ENCODE assay signal across 8 cellular contexts in genomic region chr5:159100022-159100927, GRCh38. TPM values are rescaled to one million over a fixed set of nuclear protein-coding genes. Genes with fewer than 3 reads are reported as not detected.
DNase-seq lines count a peak whose midpoint lies in the region; ATAC-seq and TF ChIP-seq lines count a peak whose summit lies in the region.

No MANE protein-coding gene starts in this region.

- H3K23ac ChIP-seq in IMR-90 (ENCODE audit: low read depth, low read length), result no peak overlapping the region

- peak; percentile 9; the same call in 1 of the 2 replicates for TF ChIP-seq RAD21 in IMR-90 (IDR thresholded peaks at IDR 0.05; ENCODE audit: low read length)

- DNase-seq in DMS 273 (lab: John Stamatoyannopoulos, UW; ENCODE audit: unreplicated experiment), result peak; percentile 98
- DNase-seq in IMR-90, result peak; percentile 88
- DNase-seq in RWPE1 (ENCODE audit: low spot score), result peak; percentile 94
- DNase-seq in activated naive CD4-positive, alpha-beta T cell treated with anti-CD3 and anti-CD28 coated beads, Interleukin-2, amount 10 ng/mL, durations not matched to agents 7 days and 5 days, result peak; percentile 90
- DNase-seq in glutamatergic neuron, result peak; percentile 95
- peak; percentile 98 for DNase-seq in osteocyte (ENCODE audit: extremely low spot score, unreplicated experiment)
- peak; percentile 63 for DNase-seq in thoracic aorta (ENCODE audit: low spot score)

- no TSS peak for BruUV-seq in IMR-90 (replicated peaks; lab: Mats Ljungman, UMichigan)

- in situ Hi-C loops in IMR-90 (cut with MboI; ENCODE audit: low sequenced_read_pairs), result loop anchor here (10.0 kb wide), 1 partner anchor 1025 kb away; no protein-coding TSS in a partner anchor

- H3K4me3 ChIP-seq in IMR-90 (ENCODE audit: insufficient read depth, low read depth, low read length), result peak overlapping the region; percentile 97
- peak overlapping the region; percentile 73 for H3K4me3 ChIP-seq in thoracic aorta

- no peak overlapping the region for H2BK15ac ChIP-seq in IMR-90 (ENCODE audit: low read depth, low read length)

- H2BK5ac ChIP-seq in IMR-90 (ENCODE audit: low read depth, low read length, poor library complexity, severe bottlenecking), result no peak overlapping the region

- H3K9me3 Mint-ChIP-seq in activated naive CD4-positive, alpha-beta T cell treated with anti-CD3 and anti-CD28 coated beads, Interleukin-2, amount 10 ng/mL, durations not matched to agents 7 days and 5 days, result no peaks in the 10 kb centered on the region
- H3K9me3 Mint-ChIP-seq in glutamatergic neuron (ENCODE audit: unreplicated experiment) (peaks cover 44% of the 10 kb centered on the region), osteocyte (ENCODE audit: unreplicated experiment) (no peaks in the 10 kb centered on the region)

- H3K27ac ChIP-seq in IMR-90 (ENCODE audit: insufficient read depth, low read length) (no peak overlapping the region), RWPE1 (no peak overlapping the region), thoracic aorta (peak overlapping the region; percentile 89 to 91)

- H3K27me3 ChIP-seq in IMR-90 (ENCODE audit: control insufficient read depth, insufficient read depth, low read length) (peaks cover 45% of the 10 kb centered on the region), thoracic aorta (replicated peaks; ENCODE audit: insufficient read depth) (no peaks in the 10 kb centered on the region)

- H3K9me1 ChIP-seq in IMR-90 (ENCODE audit: insufficient read depth, low read length), result no peaks in the 10 kb centered on the region; the same call in 1 of the 2 replicates

- no peak overlapping the region for H2AK9ac ChIP-seq in IMR-90 (replicated peaks; ENCODE audit: low read depth, low read length, poor library complexity)

- TF ChIP-seq POLR2A in IMR-90 (IDR thresholded peaks at IDR 0.05; ENCODE audit: low read depth, low read length), result 0 out of 2 replicates have a peak, but pooled peaks have one; percentile 27

- 0% methylated on average over 17 of the region's 59 CpGs; no CpG with 5 or more reads in 1 of the 2 experiments for WGBS in IMR-90 (ENCODE audit: extremely low coverage in 2 of 2, insufficient read length in 1 of 2), 2 experiments

- no peak overlapping the region for H3K9ac ChIP-seq in IMR-90 (ENCODE audit: low read depth, low read length)

- peak overlapping the region; percentile 8; the same call in 1 of the 2 replicates for H2BK20ac ChIP-seq in IMR-90 (ENCODE audit: low read depth, low read length)

- TF ChIP-seq CTCF in IMR-90 (conservative IDR thresholded peaks at IDR 0.05; ENCODE audit: low read depth, low read length) (no peak), RWPE1 (conservative IDR thresholded peaks at IDR 0.05; ENCODE audit: low read depth) (no peak), glutamatergic neuron (IDR thresholded peaks at IDR 0.05; ENCODE audit: partially characterized antibody, unreplicated experiment) (no peak), osteocyte (IDR thresholded peaks at IDR 0.05) (peak; percentile 13), thoracic aorta (IDR thresholded peaks at IDR 0.05) (no peak)

- H2BK120ac ChIP-seq in IMR-90 (ENCODE audit: low read depth, low read length), result no peak overlapping the region; the same call in 1 of the 2 replicates

- H3K56ac ChIP-seq in IMR-90 (ENCODE audit: extremely low read depth, insufficient read depth, low read length), result peak overlapping the region; percentile 35; the same call in 1 of the 2 replicates

- no peak overlapping the region for H4K5ac ChIP-seq in IMR-90 (ENCODE audit: low read depth, low read length)

- H3K18ac ChIP-seq in IMR-90 (ENCODE audit: low read depth, low read length), result no peak overlapping the region

- peak overlapping the region; percentile 94 for H2AFZ ChIP-seq in IMR-90 (replicated peaks; ENCODE audit: low read length, poor library complexity)

- POLR2A ChIA-PET in IMR-90 (lab: Charles Lee; ENCODE audit: unreplicated experiment) (no interaction called here), RWPE1 (lab: Yijun Ruan, JAX; ENCODE audit: low non-redundant PET) (no interaction called here)

- H3K9me3 ChIP-seq in IMR-90 (ENCODE audit: control insufficient read depth, insufficient read depth, low read length) (no peaks in the 10 kb centered on the region), thoracic aorta (no peaks in the 10 kb centered on the region)

- H2AK5ac ChIP-seq in IMR-90 (ENCODE audit: low read depth, low read length), result no peak overlapping the region

- peak; percentile 49 for ATAC-seq in GM21526 (IDR thresholded peaks at IDR 0.05; ENCODE audit: low FRiP score, unreplicated experiment)
- ATAC-seq in IMR-90 (ENCODE audit: low read depth), result peak; percentile 96
- peak; percentile 85 for ATAC-seq in thoracic aorta (ENCODE audit: insufficient number of reproducible peaks, low FRiP score, low read depth)

- peaks cover 49% of the 10 kb centered on the region for H3K4me1 Mint-ChIP-seq in activated naive CD4-positive, alpha-beta T cell treated with anti-CD3 and anti-CD28 coated beads, Interleukin-2, amount 10 ng/mL, durations not matched to agents 7 days and 5 days
- H3K4me1 Mint-ChIP-seq in glutamatergic neuron (ENCODE audit: low read depth, unreplicated experiment) (peaks cover 29% of the 10 kb centered on the region), osteocyte (ENCODE audit: unreplicated experiment) (peaks cover 59% of the 10 kb centered on the region)

- peak overlapping the region; percentile 87 for H3K27ac Mint-ChIP-seq in activated naive CD4-positive, alpha-beta T cell treated with anti-CD3 and anti-CD28 coated beads, Interleukin-2, amount 10 ng/mL, durations not matched to agents 7 days and 5 days
- H3K27ac Mint-ChIP-seq in glutamatergic neuron (ENCODE audit: unreplicated experiment) (peak overlapping the region; percentile 100), osteocyte (ENCODE audit: unreplicated experiment) (peak overlapping the region; percentile 100)

- H3K14ac ChIP-seq in IMR-90 (replicated peaks; ENCODE audit: low read depth, low read length), result no peak overlapping the region

- CTCF ChIA-PET in IMR-90 (lab: Yijun Ruan, JAX), result interaction anchor here (1.8 kb wide), 1 partner anchor 405 kb away, joined by 5 read pairs; no protein-coding TSS in a partner anchor
- CTCF ChIA-PET in RWPE1 (lab: Yijun Ruan, JAX), result interaction anchor here (0.6 to 2.7 kb wide), 3 partner anchors 405 to 1357 kb away, joined by 5 to 12 read pairs (median 6); no protein-coding TSS in a partner anchor
- CTCF ChIA-PET in activated naive CD4-positive, alpha-beta T cell treated with anti-CD3 and anti-CD28 coated beads, Interleukin-2, amount 10 ng/mL, durations not matched to agents 7 days and 5 days (lab: Charles Lee), result interaction anchor here (0.9 kb wide), 1 partner anchor 404 kb away, joined by 6 read pairs; no protein-coding TSS in a partner anchor

- H3K4me1 ChIP-seq in IMR-90 (ENCODE audit: control insufficient read depth, insufficient read depth, low read length) (peaks cover 2% of the 10 kb centered on the region), thoracic aorta (ENCODE audit: control insufficient read depth in 1 of 2, low read depth in 2 of 2) (peaks cover 14 to 37% of the 10 kb centered on the region in 2 donors)

- no peak overlapping the region for H4K91ac ChIP-seq in IMR-90 (ENCODE audit: insufficient read depth, low read depth, low read length)

- H3K36me3 ChIP-seq in IMR-90 (ENCODE audit: control insufficient read depth, insufficient read depth, low read length), result no peaks in the 10 kb centered on the region
- no peaks in the 10 kb centered on the region for H3K36me3 ChIP-seq in thoracic aorta

- no peaks in the 10 kb centered on the region for H4K20me1 ChIP-seq in IMR-90 (ENCODE audit: insufficient read depth, low read length)

- H3K4me3 Mint-ChIP-seq in activated naive CD4-positive, alpha-beta T cell treated with anti-CD3 and anti-CD28 coated beads, Interleukin-2, amount 10 ng/mL, durations not matched to agents 7 days and 5 days, result peak overlapping the region; percentile 83
- H3K4me3 Mint-ChIP-seq in glutamatergic neuron (ENCODE audit: unreplicated experiment) (peak overlapping the region; percentile 98), osteocyte (ENCODE audit: unreplicated experiment) (peak overlapping the region; percentile 99)

- H3K79me1 ChIP-seq in IMR-90 (ENCODE audit: low read depth in 1 of 2, low read length in 2 of 2), result peaks cover 0 to 3% of the 10 kb centered on the region in 2 experiments; a peak in 1 of 4 replicates

- no peak overlapping the region for H3K4ac ChIP-seq in IMR-90 (ENCODE audit: low read depth, low read length)

- no peak overlapping the region for H4K8ac ChIP-seq in IMR-90 (ENCODE audit: low read depth in 2 of 2, low read length in 2 of 2)

- dilution Hi-C loops in IMR-90 (cut with HindIII; ENCODE audit: low sequenced_read_pairs, unreplicated experiment), result no loop called here

- intact Hi-C loops in IMR-90 (cut with micrococcal nuclease), result loop anchor here (10.0 kb wide), 2 partner anchors 155 to 1275 kb away; no protein-coding TSS in a partner anchor

- peaks cover 1% of the 10 kb centered on the region for H3K36me3 Mint-ChIP-seq in activated naive CD4-positive, alpha-beta T cell treated with anti-CD3 and anti-CD28 coated beads, Interleukin-2, amount 10 ng/mL, durations not matched to agents 7 days and 5 days
- H3K36me3 Mint-ChIP-seq in glutamatergic neuron (ENCODE audit: unreplicated experiment) (peaks cover 10% of the 10 kb centered on the region), osteocyte (ENCODE audit: unreplicated experiment) (peaks cover 31% of the 10 kb centered on the region)

- H3K27me3 Mint-ChIP-seq in activated naive CD4-positive, alpha-beta T cell treated with anti-CD3 and anti-CD28 coated beads, Interleukin-2, amount 10 ng/mL, durations not matched to agents 7 days and 5 days, result peaks cover 99% of the 10 kb centered on the region
- H3K27me3 Mint-ChIP-seq in glutamatergic neuron (ENCODE audit: unreplicated experiment), result peaks cover 48% of the 10 kb centered on the region
- H3K27me3 Mint-ChIP-seq in osteocyte (ENCODE audit: unreplicated experiment), result no peaks in the 10 kb centered on the region

- peak overlapping the region; percentile 95 for H3K4me2 ChIP-seq in IMR-90 (ENCODE audit: low read depth, low read length)

TF ChIP-seq in IMR-90, 13 proteins besides CTCF, POLR2A, EP300 and RAD21 (continues in another document):
- TF ChIP-seq CEBPB (IDR thresholded peaks at IDR 0.05; ENCODE audit: low read depth, low read length) (no peak), MXI1 (IDR thresholded peaks at IDR 0.05; ENCODE audit: borderline replicate concordance, low read depth, low read length) (no peak), BHLHE40 (IDR thresholded peaks at IDR 0.05; ENCODE audit: low read depth, low read length) (no peak), FOS (IDR thresholded peaks at IDR 0.05; ENCODE audit: low read depth, low read length) (no peak), NFE2L2 (IDR thresholded peaks at IDR 0.05; ENCODE audit: low read depth, low read length) (no peak), MAZ (IDR thresholded peaks at IDR 0.05; ENCODE audit: borderline replicate concordance, low read depth, low read length) (0 out of 2 replicates have a peak, but pooled peaks have one; percentile 20), SMC3 (IDR thresholded peaks at IDR 0.05; ENCODE audit: low read depth, low read length) (no peak)

RNA-seq across cellular contexts. Expression of gene EBF1, which starts 0.6 kb away (rescaled TPM):
- total RNA-seq in IMR-90 (2012; rRNA removed) (0.56 and 0.90 TPM in 2 replicates), glutamatergic neuron (ENCODE audit: unreplicated experiment) (412 TPM), osteocyte (139 TPM in 2 replicates), thoracic aorta (10 to 100 TPM; 52.1 to 54.4 TPM)
- 0.89 and 1.1 TPM in 2 replicates for polyA plus RNA-seq in IMR-90 (2012; rRNA removed)
- polyA plus RNA-seq in IMR-90 (2012; cell fraction: cytosol; rRNA removed), result 0.29 and 0.69 TPM in 2 replicates
- 1.7 TPM in 2 replicates for polyA plus RNA-seq in IMR-90 (2012; cell fraction: nucleus; rRNA removed; ENCODE audit: low replicate concordance)

Comparison
In these comparisons a context has a peak if more than half of its experiments do, and no peak if none do; other contexts are left out.
1. H3K27ac ChIP-seq: peak in thoracic aorta (2 of 2); none in IMR-90 (single experiment) and RWPE1 (single experiment).
2. RNA of gene EBF1, which starts 0.6 kb away (total RNA-seq): 412 TPM in glutamatergic neuron (single experiment), 139 TPM in osteocyte and 52.1 to 54.4 TPM in thoracic aorta; 0.56 to 0.90 TPM in IMR-90; every median in the first group is over 10 times any median in the second.
3. Peak in every context shown above with its lines, with median percentiles within 50 percentile points of each other: DNase-seq, ATAC-seq, H3K27ac Mint-ChIP-seq and H3K4me3 Mint-ChIP-seq.